In the genomic region with DNA sequence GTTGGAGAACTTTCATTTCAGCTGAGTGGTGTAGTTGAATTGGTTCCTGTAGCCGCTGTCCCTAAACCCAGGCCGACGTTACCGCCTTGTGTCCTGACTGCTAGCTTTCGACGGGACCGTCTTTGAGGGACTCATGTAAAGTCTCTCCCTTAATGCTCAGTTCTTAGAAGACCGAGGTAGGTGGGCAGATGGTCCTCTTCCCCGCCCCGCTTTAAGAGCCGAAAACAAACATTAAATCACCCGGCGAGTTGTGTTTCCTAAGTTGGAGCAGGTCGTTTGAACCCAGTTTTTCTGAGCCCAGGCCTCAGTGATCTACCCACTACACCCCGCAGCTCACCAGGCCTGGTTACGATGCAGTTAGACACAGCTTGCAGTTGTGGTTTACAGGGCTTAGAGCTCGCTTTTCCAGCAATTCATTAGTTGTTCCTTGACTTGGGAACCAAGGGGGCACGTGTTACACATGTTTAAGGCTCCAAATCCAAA, we compare ENCODE assay signal across 8 cellular contexts. TPM values are rescaled to one million over a fixed set of nuclear protein-coding genes. Genes with fewer than 3 reads are reported as not detected.
DNase-seq lines count a peak whose midpoint lies in the region; ATAC-seq and TF ChIP-seq lines count a peak whose summit lies in the region.

No MANE protein-coding gene starts in this region.

- H3K36me3 ChIP-seq in lower lobe of right lung (no peaks in the 10 kb centered on the region), thoracic aorta (no peaks in the 10 kb centered on the region)

- peak overlapping the region; percentile 96 for H3K4me3 Mint-ChIP-seq in T-helper 2 cell treated with Interferon-gamma antibody and Interleukin-4, amounts not matched to agents 5 μg/mL and 100 μg/mL, for 36 hours

- intact Hi-C loops in lower lobe of right lung (cut with DNase I) = no loop called here

- peaks cover 28% of the 10 kb centered on the region for H3K36me3 Mint-ChIP-seq in T-helper 2 cell treated with Interferon-gamma antibody and Interleukin-4, amounts not matched to agents 5 μg/mL and 100 μg/mL, for 36 hours (ENCODE audit: low read depth)

- peak overlapping the region; percentile 97 for H3K27ac Mint-ChIP-seq in T-helper 2 cell treated with Interferon-gamma antibody and Interleukin-4, amounts not matched to agents 5 μg/mL and 100 μg/mL, for 36 hours

- H3K9me3 ChIP-seq in lower lobe of right lung (no peaks in the 10 kb centered on the region), thoracic aorta (no peaks in the 10 kb centered on the region)

- H3K27me3 Mint-ChIP-seq in T-helper 2 cell treated with Interferon-gamma antibody and Interleukin-4, amounts not matched to agents 5 μg/mL and 100 μg/mL, for 36 hours (ENCODE audit: low read depth) = peaks cover 12% of the 10 kb centered on the region

- H3K4me1 ChIP-seq in lower lobe of right lung (peaks cover 9% of the 10 kb centered on the region), thoracic aorta (ENCODE audit: control insufficient read depth in 1 of 2, low read depth in 2 of 2) (peaks cover 6 to 20% of the 10 kb centered on the region in 2 donors)

- ATAC-seq in GM19452 (IDR thresholded peaks at IDR 0.05; ENCODE audit: unreplicated experiment) (peak; percentile 22), HG03469 (IDR thresholded peaks at IDR 0.05; ENCODE audit: unreplicated experiment) (peak; percentile 2), lower lobe of right lung (peak; percentile 53 to 56), thoracic aorta (ENCODE audit: insufficient number of reproducible peaks, low FRiP score, low read depth) (no peak), GM18519 (IDR thresholded peaks at IDR 0.05; ENCODE audit: low FRiP score, unreplicated experiment) (no peak)

- DNase-seq in Daoy (ENCODE audit: low read depth) = peak; percentile 26
- DNase-seq in T-helper 2 cell treated with Interferon-gamma antibody and Interleukin-4, amounts not matched to agents 5 μg/mL and 100 μg/mL, for 36 hours (ENCODE audit: low spot score) = no peak
- no peak for DNase-seq in coronary artery (ENCODE audit: low spot score)
- no peak for DNase-seq in lower lobe of right lung
- no peak for DNase-seq in thoracic aorta (ENCODE audit: low spot score)

- H3K4me3 ChIP-seq in coronary artery (peak overlapping the region; percentile 96), lower lobe of right lung (peak overlapping the region; percentile 95), thoracic aorta (peak overlapping the region; percentile 97)

- no peaks in the 10 kb centered on the region for H3K9me3 Mint-ChIP-seq in T-helper 2 cell treated with Interferon-gamma antibody and Interleukin-4, amounts not matched to agents 5 μg/mL and 100 μg/mL, for 36 hours

- H3K27me3 ChIP-seq in lower lobe of right lung (ENCODE audit: low read depth) (no peaks in the 10 kb centered on the region), thoracic aorta (replicated peaks; ENCODE audit: insufficient read depth) (no peaks in the 10 kb centered on the region)

- H3K27ac ChIP-seq in coronary artery = peak overlapping the region; percentile 88 to 94
- H3K27ac ChIP-seq in lower lobe of right lung = peak overlapping the region; percentile 94
- H3K27ac ChIP-seq in thoracic aorta = peak overlapping the region; percentile 55 to 84

- H3K4me1 Mint-ChIP-seq in T-helper 2 cell treated with Interferon-gamma antibody and Interleukin-4, amounts not matched to agents 5 μg/mL and 100 μg/mL, for 36 hours (ENCODE audit: low read depth) = peaks cover 44% of the 10 kb centered on the region

- TF ChIP-seq CTCF in coronary artery (IDR thresholded peaks at IDR 0.05) (no peak), lower lobe of right lung (IDR thresholded peaks at IDR 0.05) (no peak), thoracic aorta (IDR thresholded peaks at IDR 0.05) (no peak)

RNA-seq across cellular contexts. Expression of gene NEDD1, which starts 0.7 kb away (rescaled TPM):
- total RNA-seq in Daoy (2014; rRNA removed; shearing (Covaris generic)) = 52.8 and 54.1 TPM in 2 replicates
- 17.7 TPM for total RNA-seq in lower lobe of right lung
- total RNA-seq in thoracic aorta = 10 to 100 TPM; 11.5 to 35.6 TPM

Comparison
In these comparisons a context has a peak if more than half of its experiments do, and no peak if none do; other contexts are left out.
1. ATAC-seq: peak in GM19452 (single experiment), HG03469 (single experiment) and lower lobe of right lung (2 of 2); none in thoracic aorta (single experiment) and GM18519 (single experiment).
2. Peak in every context shown above with its lines, with median percentiles within 50 percentile points of each other: H3K27ac ChIP-seq and H3K4me3 ChIP-seq.